ENCODE assay signal across 7 cellular contexts in genomic region chr12:8033153-8034044, GRCh38.
DNase-seq lines count a peak whose midpoint lies in the region; ATAC-seq and TF ChIP-seq lines count a peak whose summit lies in the region.

No MANE protein-coding gene starts in this region.

- H3K27me3 ChIP-seq in OCI-LY1 (ENCODE audit: insufficient read depth, low read length) (no peaks in the 10 kb centered on the region), neuron (ENCODE audit: insufficient read depth, low read length) (no peaks in the 10 kb centered on the region)

- H3K4me3 ChIP-seq in GM08714 (ENCODE audit: low read length): peak overlapping the region; percentile 65
- peak overlapping the region; percentile 78 for H3K4me3 ChIP-seq in OCI-LY1 (ENCODE audit: low read depth, low read length, poor library complexity, severe bottlenecking)
- H3K4me3 ChIP-seq in neuron (ENCODE audit: low read length): peak overlapping the region; percentile 61

- peak overlapping the region; percentile 83 for H3K4me2 ChIP-seq in OCI-LY1 (ENCODE audit: low read length)

- H3K4me1 ChIP-seq in OCI-LY1 (ENCODE audit: insufficient read depth, low read length, severe bottlenecking) (peaks cover 46% of the 10 kb centered on the region), neuron (ENCODE audit: insufficient read depth, low read length) (peaks cover 34% of the 10 kb centered on the region)

- no peak overlapping the region for H3K27ac ChIP-seq in OCI-LY1 (ENCODE audit: low read depth, low read length, poor library complexity, severe bottlenecking)

- no peaks in the 10 kb centered on the region for H3F3A ChIP-seq in OCI-LY1 (ENCODE audit: insufficient read depth, low read length)

- H3K36me3 ChIP-seq in OCI-LY1 (ENCODE audit: insufficient read depth, low read length) (no peaks in the 10 kb centered on the region), neuron (ENCODE audit: insufficient read depth, low read length) (no peaks in the 10 kb centered on the region)

- H3K79me2 ChIP-seq in OCI-LY1 (ENCODE audit: insufficient read depth, low read length): no peaks in the 10 kb centered on the region

- H2AFZ ChIP-seq in OCI-LY1 (ENCODE audit: low read length) (no peak overlapping the region), neuron (ENCODE audit: low read depth, low read length) (peak overlapping the region; percentile 77)

- H4K20me1 ChIP-seq in OCI-LY1 (ENCODE audit: insufficient read depth, low read length): no peaks in the 10 kb centered on the region

- H3K9me2 ChIP-seq in OCI-LY1 (ENCODE audit: low read depth, low read length): no peaks in the 10 kb centered on the region

- no peaks in the 10 kb centered on the region for H3K9me3 ChIP-seq in OCI-LY1 (ENCODE audit: low read length)
- H3K9me3 ChIP-seq in neuron (ENCODE audit: low read length): no peaks in the 10 kb centered on the region

- DNase-seq in activated naive CD4-positive, alpha-beta T cell treated with anti-CD3 and anti-CD28 coated beads, Interleukin-2, amount 50 U/mL, for 16 hours: peak; percentile 55
- DNase-seq in germinal center (ENCODE audit: low spot score) (peak; percentile 44), AML-193 (lab: John Stamatoyannopoulos, UW) (no peak)

- peak; percentile 25 for ATAC-seq in HG02642 (IDR thresholded peaks at IDR 0.05; ENCODE audit: poor library complexity, unreplicated experiment)

- H3K9ac ChIP-seq in OCI-LY1 (ENCODE audit: low read length): peak overlapping the region; percentile 74

- no peak for TF ChIP-seq CTCF in OCI-LY1 (IDR thresholded peaks at IDR 0.05; ENCODE audit: low read length)

Comparison
In these comparisons a context has a peak if more than half of its experiments do, and no peak if none do; other contexts are left out.
1. DNase-seq: peak in activated naive CD4-positive, alpha-beta T cell treated with anti-CD3 and anti-CD28 coated beads, Interleukin-2, amount 50 U/mL, for 16 hours (single experiment) and germinal center (single experiment); none in AML-193 (0 of 2).
2. Peak in every context shown above with its lines, with median percentiles within 50 percentile points of each other: H3K4me3 ChIP-seq.